Comparison of ENCODE assay signal across 8 cellular contexts in genomic region chr2:32010670-32011565, GRCh38. TPM values are rescaled to one million over a fixed set of nuclear protein-coding genes. Genes with fewer than 3 reads are reported as not detected.
DNase-seq lines count a peak whose midpoint lies in the region; ATAC-seq and TF ChIP-seq lines count a peak whose summit lies in the region.

TSS of gene MEMO1 (minus strand) at chr2:32011008. CDS start at chr2:32010247, 761 bp downstream.

- H2AFZ ChIP-seq in OCI-LY1 (ENCODE audit: low read length), result 0 out of 2 replicates have a peak within 1 kb of the TSS, but pooled peaks have one; percentile 8

- H3K4me2 ChIP-seq in OCI-LY1 (ENCODE audit: low read length), result peak within 1 kb of the TSS; percentile 98

- H3K4me3 Mint-ChIP-seq in endothelial cell (ENCODE audit: unreplicated experiment), result peak within 1 kb of the TSS; percentile 96
- H3K4me3 Mint-ChIP-seq in mesothelial cell of epicardium, result peak within 1 kb of the TSS; percentile 80

- ATAC-seq in GM21526 (IDR thresholded peaks at IDR 0.05; ENCODE audit: low FRiP score, unreplicated experiment), result peak; percentile 66

- H3K4me3 ChIP-seq in OCI-LY1 (ENCODE audit: low read depth, low read length, poor library complexity, severe bottlenecking), result peak within 1 kb of the TSS; percentile 96

- H3K27ac ChIP-seq in OCI-LY1 (ENCODE audit: low read depth, low read length, poor library complexity, severe bottlenecking), result peak within 1 kb of the TSS; percentile 94

- H3K9me3 ChIP-seq in OCI-LY1 (ENCODE audit: low read length), result no peaks in the 10 kb centered on the region

- H3K27me3 Mint-ChIP-seq in endothelial cell (ENCODE audit: unreplicated experiment) (peaks cover 15% of the 10 kb centered on the region), mesothelial cell of epicardium (ENCODE audit: low read depth) (no peaks in the 10 kb centered on the region)

- peak; percentile 89 for DNase-seq in DMS 273 treated with DMSO at 0.1 percent for 48 hours (lab: John Stamatoyannopoulos, UW)
- DNase-seq in HuH-7 (ENCODE audit: low spot score), result peak; percentile 87
- DNase-seq in activated CD8-positive, alpha-beta memory T cell treated with anti-CD3 and anti-CD28 coated beads, Interleukin-2, amount 50 U/mL, for 4 hours, result peak; percentile 87
- peak; percentile 95 for DNase-seq in endothelial cell (ENCODE audit: low spot score)
- DNase-seq in mesothelial cell of epicardium (ENCODE audit: low spot score in 2 of 2, unreplicated experiment in 2 of 2), result peak; percentile 87 to 92
- peak; percentile 79 to 83 for DNase-seq in stimulated activated CD8-positive, alpha-beta memory T cell treated with anti-CD3 and anti-CD28 coated beads, Interleukin-15, amount 100 ng/mL, for 4 hours (ENCODE audit: low read depth in 2 of 2)

- H3K4me1 Mint-ChIP-seq in endothelial cell (ENCODE audit: unreplicated experiment) (peaks cover 16% of the 10 kb centered on the region), mesothelial cell of epicardium (peaks cover 29% of the 10 kb centered on the region)

- no peaks in the 10 kb centered on the region for H3K27me3 ChIP-seq in OCI-LY1 (ENCODE audit: insufficient read depth, low read length)

- H3F3A ChIP-seq in OCI-LY1 (ENCODE audit: insufficient read depth, low read length), result no peaks in the 10 kb centered on the region

- TF ChIP-seq CTCF in OCI-LY1 (IDR thresholded peaks at IDR 0.05; ENCODE audit: low read length) (no peak; the same call in 1 of the 2 replicates), endothelial cell (IDR thresholded peaks at IDR 0.05; ENCODE audit: unreplicated experiment) (no peak), mesothelial cell of epicardium (IDR thresholded peaks at IDR 0.05; ENCODE audit: unreplicated experiment) (no peak)

- peaks cover 36% of the 10 kb centered on the region for H3K79me2 ChIP-seq in OCI-LY1 (ENCODE audit: insufficient read depth, low read length)

- peaks cover 38% of the 10 kb centered on the region for H3K4me1 ChIP-seq in OCI-LY1 (ENCODE audit: insufficient read depth, low read length, severe bottlenecking)

- H3K9ac ChIP-seq in OCI-LY1 (ENCODE audit: low read length), result peak within 1 kb of the TSS; percentile 96

- H3K9me2 ChIP-seq in OCI-LY1 (ENCODE audit: low read depth, low read length), result no peaks in the 10 kb centered on the region

- H4K20me1 ChIP-seq in OCI-LY1 (ENCODE audit: insufficient read depth, low read length), result no peaks in the 10 kb centered on the region

- H3K36me3 Mint-ChIP-seq in endothelial cell (ENCODE audit: low read depth, unreplicated experiment) (peaks cover 9% of the 10 kb centered on the region), mesothelial cell of epicardium (peaks cover 8% of the 10 kb centered on the region)

- peak within 1 kb of the TSS; percentile 96 for H3K27ac Mint-ChIP-seq in endothelial cell (ENCODE audit: unreplicated experiment)
- H3K27ac Mint-ChIP-seq in mesothelial cell of epicardium, result peak within 1 kb of the TSS; percentile 95

- H3K36me3 ChIP-seq in OCI-LY1 (ENCODE audit: insufficient read depth, low read length), result no peaks in the 10 kb centered on the region

- H3K9me3 Mint-ChIP-seq in endothelial cell (ENCODE audit: unreplicated experiment), result no peaks in the 10 kb centered on the region
- H3K9me3 Mint-ChIP-seq in mesothelial cell of epicardium, result no peaks in the 10 kb centered on the region

RNA-seq across cellular contexts. Expression of gene MEMO1, which starts in this region (rescaled TPM):
- 59.6 TPM for total RNA-seq in endothelial cell (ENCODE audit: unreplicated experiment)
- total RNA-seq in mesothelial cell of epicardium, result 49.5 to 53.7 TPM (median 52.7 TPM) in 3 replicates

Comparison
In these comparisons a context has a peak if more than half of its experiments do, and no peak if none do; other contexts are left out.
1. Peak in every context shown above with its lines: DNase-seq, ATAC-seq, H3K4me3 ChIP-seq and H3K27ac ChIP-seq.